10 cellular contexts compared by ENCODE assay signal in the genomic region with DNA sequence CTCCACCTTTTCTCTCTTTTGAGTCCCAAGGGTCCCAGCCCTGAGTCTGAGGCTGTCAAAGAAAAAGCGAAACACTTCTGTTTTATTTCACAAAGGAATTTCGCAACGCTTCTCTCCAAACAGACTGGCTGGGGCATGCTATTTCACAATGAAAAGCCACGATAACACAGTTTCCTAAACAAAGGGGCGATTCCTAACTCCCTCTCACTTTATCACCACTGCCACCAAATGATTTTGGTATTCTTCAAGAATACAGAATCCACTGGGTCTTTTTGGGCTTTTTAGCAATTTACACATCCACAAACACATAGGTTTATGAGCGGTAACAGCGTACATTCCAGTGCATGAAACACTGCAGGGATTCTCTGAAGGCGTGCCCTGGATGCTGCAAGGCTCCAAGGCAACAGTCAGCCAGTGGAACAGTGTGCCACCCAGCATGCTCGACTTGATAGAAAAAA.
DNase-seq lines count a peak whose midpoint lies in the region; ATAC-seq and TF ChIP-seq lines count a peak whose summit lies in the region.
"Had no signal": no experiment of that assay in that cellular context is flagged by ENCODE, and none has a peak within 500 bp of the region (broad histone marks: within the 10 kb centered on the region; RNA-seq: fewer than 3 reads in every experiment).

No MANE protein-coding gene starts in this region.

- peaks cover 5% of the 10 kb centered on the region for H3F3A ChIP-seq in SK-N-SH (replicated peaks; ENCODE audit: insufficient read depth)

- DNase-seq in Right ventricle myocardium inferior (ENCODE audit: missing footprints) (peak; percentile 74), cardiac septum (ENCODE audit: low spot score) (no peak), dedifferentiated amniotic fluid mesenchymal stem cell (ENCODE audit: extremely low spot score) (peak; percentile 46), NCI-H446 treated with DMSO at 0.1 percent for 48 hours (lab: John Stamatoyannopoulos, UW) (no peak), SK-N-SH (no peak), activated T-cell treated with anti-CD3 and anti-CD28 coated beads for 4 hours (no peak)
- DNase-seq in activated effector memory CD4-positive, alpha-beta T cell treated with Interleukin-2 at 50 U/mL for 16 hours = no peak
- DNase-seq: 8988T, NCI-H1436 treated with DMSO at 0.1 percent for 48 hours had no signal

- peak overlapping the region; percentile 20 for H3K4me3 ChIP-seq in mononuclear cell (ENCODE audit: low read length)
- H3K4me3 ChIP-seq in SK-N-SH (ENCODE audit: low read depth in 2 of 2, low read length in 1 of 2) = no peak overlapping the region

- no peaks in the 10 kb centered on the region for H4K20me1 ChIP-seq in SK-N-SH (ENCODE audit: insufficient read depth)

- intact Hi-C loops in Right ventricle myocardium inferior (cut with DNase I) (no loop called here), cardiac septum (cut with DNase I) (no loop called here)

- H3K4me1 ChIP-seq in mononuclear cell (ENCODE audit: insufficient read depth, low read length) (peaks cover 61% of the 10 kb centered on the region), SK-N-SH (ENCODE audit: control insufficient read depth in 1 of 2, insufficient read depth in 2 of 2, low read depth in 1 of 2, low read length in 1 of 2) (peaks cover 0 to 17% of the 10 kb centered on the region in 2 experiments; a peak in 3 of 4 replicates)

- no peak for TF ChIP-seq EP300 in SK-N-SH (IDR thresholded peaks at IDR 0.05; ENCODE audit: borderline replicate concordance in 1 of 2, low read depth in 1 of 2, low read length in 1 of 2)

- no peak for TF ChIP-seq RAD21 in SK-N-SH (IDR thresholded peaks at IDR 0.05; ENCODE audit: low read length)

- ATAC-seq in Right ventricle myocardium inferior = peak; percentile 79

- no peaks in the 10 kb centered on the region for H3K9me2 ChIP-seq in SK-N-SH

- H3K27ac ChIP-seq in SK-N-SH (ENCODE audit: low read depth in 2 of 2, low read length in 1 of 2) = no peak overlapping the region

- no peak for TF ChIP-seq CTCF in SK-N-SH (IDR thresholded peaks at IDR 0.05)

- CTCF ChIA-PET in SK-N-SH (lab: Yijun Ruan, JAX) = no interaction called here

- H2AFZ ChIP-seq in SK-N-SH (ENCODE audit: low read depth) = no peak overlapping the region

- no peaks in the 10 kb centered on the region for H3K9me3 ChIP-seq in mononuclear cell (ENCODE audit: low read depth, low read length)
- H3K9me3 ChIP-seq in SK-N-SH = no peaks in the 10 kb centered on the region

- no peaks in the 10 kb centered on the region for H3K36me3 ChIP-seq in SK-N-SH (replicated peaks in 1 of 2; ENCODE audit: control insufficient read depth in 1 of 2, insufficient read depth in 2 of 2, low read length in 1 of 2)

- no peak overlapping the region for H3K9ac ChIP-seq in SK-N-SH

- no peaks in the 10 kb centered on the region for H3K79me2 ChIP-seq in SK-N-SH (ENCODE audit: insufficient read depth)

- H3K4me2 ChIP-seq in SK-N-SH = no peak overlapping the region

- POLR2A ChIA-PET in SK-N-SH (lab: Yijun Ruan, JAX) = no interaction called here

- H3K27me3 ChIP-seq in mononuclear cell (ENCODE audit: insufficient read depth, low read length) = no peaks in the 10 kb centered on the region
- H3K27me3 ChIP-seq in SK-N-SH (ENCODE audit: insufficient read depth) = peaks cover 31% of the 10 kb centered on the region; the same call in 1 of the 2 replicates

- WGBS in SK-N-SH (ENCODE audit: low lambda C conversion rate) = 37% methylated on average over 9 of the region's 9 CpGs

TF ChIP-seq in SK-N-SH, 30 proteins besides CTCF, POLR2A, EP300 and RAD21:
- TF ChIP-seq, protein P1, sequence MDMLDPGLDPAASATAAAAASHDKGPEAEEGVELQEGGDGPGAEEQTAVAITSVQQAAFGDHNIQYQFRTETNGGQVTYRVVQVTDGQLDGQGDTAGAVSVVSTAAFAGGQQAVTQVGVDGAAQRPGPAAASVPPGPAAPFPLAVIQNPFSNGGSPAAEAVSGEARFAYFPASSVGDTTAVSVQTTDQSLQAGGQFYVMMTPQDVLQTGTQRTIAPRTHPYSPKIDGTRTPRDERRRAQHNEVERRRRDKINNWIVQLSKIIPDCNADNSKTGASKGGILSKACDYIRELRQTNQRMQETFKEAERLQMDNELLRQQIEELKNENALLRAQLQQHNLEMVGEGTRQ (IDR thresholded peaks at IDR 0.05; ENCODE audit: borderline replicate concordance, low read depth, low read length) = no peak
- TF ChIP-seq, protein P2, sequence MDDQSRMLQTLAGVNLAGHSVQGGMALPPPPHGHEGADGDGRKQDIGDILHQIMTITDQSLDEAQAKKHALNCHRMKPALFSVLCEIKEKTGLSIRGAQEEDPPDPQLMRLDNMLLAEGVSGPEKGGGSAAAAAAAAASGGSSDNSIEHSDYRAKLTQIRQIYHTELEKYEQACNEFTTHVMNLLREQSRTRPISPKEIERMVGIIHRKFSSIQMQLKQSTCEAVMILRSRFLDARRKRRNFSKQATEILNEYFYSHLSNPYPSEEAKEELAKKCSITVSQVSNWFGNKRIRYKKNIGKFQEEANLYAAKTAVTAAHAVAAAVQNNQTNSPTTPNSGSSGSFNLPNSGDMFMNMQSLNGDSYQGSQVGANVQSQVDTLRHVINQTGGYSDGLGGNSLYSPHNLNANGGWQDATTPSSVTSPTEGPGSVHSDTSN (IDR thresholded peaks at IDR 0.05) = no peak
- TF ChIP-seq CHD2 (IDR thresholded peaks at IDR 0.05; ENCODE audit: low read length, partially characterized antibody) (no peak), NRF1 (IDR thresholded peaks at IDR 0.05; ENCODE audit: low read depth, low read length) (no peak), TCF12 (IDR thresholded peaks at IDR 0.05) (no peak), NFIC (IDR thresholded peaks at IDR 0.05; ENCODE audit: borderline replicate concordance) (no peak), FOXJ3 (CRISPR knock-in tag; IDR thresholded peaks at IDR 0.05) (no peak), MXI1 (IDR thresholded peaks at IDR 0.05; ENCODE audit: low read depth, low read length) (no peak), SMC3 (IDR thresholded peaks at IDR 0.05; ENCODE audit: low read depth, low read length) (no peak)
- TF ChIP-seq, protein P3, sequence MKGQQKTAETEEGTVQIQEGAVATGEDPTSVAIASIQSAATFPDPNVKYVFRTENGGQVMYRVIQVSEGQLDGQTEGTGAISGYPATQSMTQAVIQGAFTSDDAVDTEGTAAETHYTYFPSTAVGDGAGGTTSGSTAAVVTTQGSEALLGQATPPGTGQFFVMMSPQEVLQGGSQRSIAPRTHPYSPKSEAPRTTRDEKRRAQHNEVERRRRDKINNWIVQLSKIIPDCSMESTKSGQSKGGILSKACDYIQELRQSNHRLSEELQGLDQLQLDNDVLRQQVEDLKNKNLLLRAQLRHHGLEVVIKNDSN (IDR thresholded peaks at IDR 0.05; ENCODE audit: borderline replicate concordance, low read depth) = no peak
- TF ChIP-seq, protein P4, sequence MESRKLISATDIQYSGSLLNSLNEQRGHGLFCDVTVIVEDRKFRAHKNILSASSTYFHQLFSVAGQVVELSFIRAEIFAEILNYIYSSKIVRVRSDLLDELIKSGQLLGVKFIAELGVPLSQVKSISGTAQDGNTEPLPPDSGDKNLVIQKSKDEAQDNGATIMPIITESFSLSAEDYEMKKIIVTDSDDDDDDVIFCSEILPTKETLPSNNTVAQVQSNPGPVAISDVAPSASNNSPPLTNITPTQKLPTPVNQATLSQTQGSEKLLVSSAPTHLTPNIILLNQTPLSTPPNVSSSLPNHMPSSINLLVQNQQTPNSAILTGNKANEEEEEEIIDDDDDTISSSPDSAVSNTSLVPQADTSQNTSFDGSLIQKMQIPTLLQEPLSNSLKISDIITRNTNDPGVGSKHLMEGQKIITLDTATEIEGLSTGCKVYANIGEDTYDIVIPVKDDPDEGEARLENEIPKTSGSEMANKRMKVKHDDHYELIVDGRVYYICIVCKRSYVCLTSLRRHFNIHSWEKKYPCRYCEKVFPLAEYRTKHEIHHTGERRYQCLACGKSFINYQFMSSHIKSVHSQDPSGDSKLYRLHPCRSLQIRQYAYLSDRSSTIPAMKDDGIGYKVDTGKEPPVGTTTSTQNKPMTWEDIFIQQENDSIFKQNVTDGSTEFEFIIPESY (IDR thresholded peaks at IDR 0.05; ENCODE audit: borderline replicate concordance, low read depth) = no peak

Comparison
In these comparisons a context has a peak if more than half of its experiments do, and no peak if none do; other contexts are left out.
1. DNase-seq: peak in Right ventricle myocardium inferior (single experiment) and dedifferentiated amniotic fluid mesenchymal stem cell (single experiment); none in cardiac septum (single experiment), NCI-H446 treated with DMSO at 0.1 percent for 48 hours (single experiment), SK-N-SH (single experiment), activated effector memory CD4-positive, alpha-beta T cell treated with Interleukin-2 at 50 U/mL for 16 hours (single experiment) and activated T-cell treated with anti-CD3 and anti-CD28 coated beads for 4 hours (single experiment).